In the genomic region with DNA sequence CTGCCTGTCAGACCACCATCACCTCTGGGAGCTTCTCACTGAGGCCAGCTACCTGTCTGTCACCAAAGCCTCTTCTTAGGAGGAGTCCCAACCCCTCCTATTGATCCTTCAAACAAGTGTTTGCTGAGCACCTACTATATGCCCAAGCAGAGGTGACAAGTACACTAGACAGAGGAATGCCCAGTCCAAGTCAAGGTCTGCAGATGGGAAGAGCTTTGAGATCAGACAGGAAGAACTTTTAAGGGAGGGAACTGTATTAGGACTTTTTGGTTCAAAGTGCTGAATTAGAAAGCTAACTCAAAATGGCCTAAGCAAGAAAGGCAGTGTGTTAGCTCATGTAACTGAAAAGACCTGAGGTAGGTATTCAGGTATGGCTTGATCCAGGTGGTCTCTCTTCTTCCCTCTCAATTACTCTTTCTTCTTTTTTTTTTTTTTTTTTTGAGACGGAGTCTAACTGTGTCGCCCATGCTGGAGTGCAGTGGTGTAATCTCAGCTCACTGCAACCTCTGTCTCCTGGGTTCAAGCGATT, we compare ENCODE assay signal across 16 cellular contexts. TPM values are rescaled to one million over a fixed set of nuclear protein-coding genes. Genes with fewer than 3 reads are reported as not detected.
DNase-seq lines count a peak whose midpoint lies in the region; ATAC-seq and TF ChIP-seq lines count a peak whose summit lies in the region.
"Had no signal": no experiment of that assay in that cellular context is flagged by ENCODE, and none has a peak within 500 bp of the region (broad histone marks: within the 10 kb centered on the region; RNA-seq: fewer than 3 reads in every experiment).

No MANE protein-coding gene starts in this region.

- H3K27ac ChIP-seq in colonic mucosa (peak overlapping the region; percentile 81), neural progenitor cell (no peak overlapping the region), transverse colon (peak overlapping the region; percentile 84 to 91 (median 87))
- H3K27ac ChIP-seq: GM23248 had no signal

- peaks cover 1% of the 10 kb centered on the region; the same call in 1 of the 2 replicates for H3K27me3 Mint-ChIP-seq in HFFc6 (ENCODE audit: insufficient read depth)
- H3K27me3 Mint-ChIP-seq in neural progenitor cell (ENCODE audit: insufficient read depth, low read depth) = peaks cover 12% of the 10 kb centered on the region
- peaks cover 10% of the 10 kb centered on the region for H3K27me3 Mint-ChIP-seq in activated naive CD8-positive, alpha-beta T cell treated with anti-CD3 and anti-CD28 coated beads, Interleukin-2, amount 50 U/mL, for 24 hours

- WGBS in transverse colon (ENCODE audit: low coverage in 1 of 2), 2 donors = 98 to 100% methylated on average over 1 to 3 of the region's 3 CpGs

- intact Hi-C loops in colonic mucosa (cut with DNase I) (no loop called here), transverse colon (cut with DNase I; ENCODE audit: low total_unique reads) (no loop called here), left cardiac atrium (cut with DNase I) (loop anchor here in 1 of 2 donors (10.0 kb wide), 1 partner anchor 468 kb away; no protein-coding TSS in a partner anchor)

- no peaks in the 10 kb centered on the region for H3K9me3 Mint-ChIP-seq in HFFc6
- H3K9me3 Mint-ChIP-seq in neural progenitor cell = no peaks in the 10 kb centered on the region
- no peaks in the 10 kb centered on the region for H3K9me3 Mint-ChIP-seq in activated naive CD8-positive, alpha-beta T cell treated with anti-CD3 and anti-CD28 coated beads, Interleukin-2, amount 50 U/mL, for 24 hours
- H3K9me3 Mint-ChIP-seq: CD4-positive, alpha-beta T cell; IgD-negative memory B cell had no signal

- H3K79me2 ChIP-seq in neural progenitor cell (ENCODE audit: low read depth) = peaks cover 13% of the 10 kb centered on the region

- TF ChIP-seq CTCF in HFFc6 (IDR thresholded peaks at IDR 0.05) (no peak), colonic mucosa (IDR thresholded peaks at IDR 0.05) (no peak), neural progenitor cell (IDR thresholded peaks at IDR 0.05) (no peak), transverse colon (IDR thresholded peaks at IDR 0.05) (no peak)

- H4K20me1 ChIP-seq in neural progenitor cell (ENCODE audit: low read depth) = no peaks in the 10 kb centered on the region

- H3K27ac Mint-ChIP-seq in HFFc6 = peak overlapping the region; percentile 21; the same call in 1 of the 2 replicates
- H3K27ac Mint-ChIP-seq in neural progenitor cell = peak overlapping the region; percentile 13
- no peak overlapping the region for H3K27ac Mint-ChIP-seq in activated naive CD8-positive, alpha-beta T cell treated with anti-CD3 and anti-CD28 coated beads, Interleukin-2, amount 50 U/mL, for 24 hours
- H3K27ac Mint-ChIP-seq: B cell; CD4-positive, alpha-beta T cell had no signal

- H3K4me3 Mint-ChIP-seq in HFFc6 = no peak overlapping the region
- H3K4me3 Mint-ChIP-seq in neural progenitor cell = no peak overlapping the region
- no peak overlapping the region for H3K4me3 Mint-ChIP-seq in activated naive CD8-positive, alpha-beta T cell treated with anti-CD3 and anti-CD28 coated beads, Interleukin-2, amount 50 U/mL, for 24 hours
- H3K4me3 Mint-ChIP-seq: B cell; CD4-positive, alpha-beta T cell; IgD-negative memory B cell had no signal

- DNase-seq in HFFc6 (no peak), colonic mucosa (no peak), neural progenitor cell (ENCODE audit: low spot score) (no peak), transverse colon (no peak), G401 (ENCODE audit: low spot score) (no peak), left cardiac atrium (no peak)
- no peak for DNase-seq in activated naive CD8-positive, alpha-beta T cell treated with anti-CD3 and anti-CD28 coated beads, Interleukin-2, amount 50 U/mL, for 24 hours
- DNase-seq: ACHN; C1 segment of cervical spinal cord; Calu3; CD4-positive, alpha-beta T cell; DMS79; GM23248; H7 had no signal

- no peaks in the 10 kb centered on the region for H3K36me3 ChIP-seq in colonic mucosa
- H3K36me3 ChIP-seq in neural progenitor cell = no peaks in the 10 kb centered on the region
- no peaks in the 10 kb centered on the region for H3K36me3 ChIP-seq in transverse colon

- H3K27me3 ChIP-seq in colonic mucosa (no peaks in the 10 kb centered on the region), neural progenitor cell (peaks cover 5% of the 10 kb centered on the region), transverse colon (no peaks in the 10 kb centered on the region)

- H3F3A ChIP-seq in neural progenitor cell (ENCODE audit: low read depth) = peaks cover 11% of the 10 kb centered on the region

- no peak overlapping the region for H2AFZ ChIP-seq in neural progenitor cell (replicated peaks)
- H2AFZ ChIP-seq: GM23248 had no signal

- H3K4me1 ChIP-seq in colonic mucosa (peaks cover 7% of the 10 kb centered on the region), neural progenitor cell (peaks cover 8% of the 10 kb centered on the region), transverse colon (peaks cover 2 to 44% (median 28%) of the 10 kb centered on the region in 4 donors)

- TF ChIP-seq POLR2A in transverse colon (IDR thresholded peaks at IDR 0.05) = no peak

- in situ Hi-C loops in transverse colon (cut with MboI; ENCODE audit: low pct_ligation_motif_present in 1 of 4, low pct_unique_long_range_greater_than_20kb in 1 of 4, low sequenced_read_pairs in 3 of 4) (no loop called here), G401 (cut with HindIII; ENCODE audit: low sequenced_read_pairs) (no loop called here)

- H3K9ac ChIP-seq in colonic mucosa (ENCODE audit: low read depth in 2 of 2, low read length in 2 of 2) (peak overlapping the region in 1 of 2 donors; percentile 35), neural progenitor cell (no peak overlapping the region)
- H3K9ac ChIP-seq: GM23248 had no signal

- H3K4me2 ChIP-seq in neural progenitor cell = no peak overlapping the region

- no peaks in the 10 kb centered on the region for H3K36me3 Mint-ChIP-seq in HFFc6 (ENCODE audit: low read depth)
- H3K36me3 Mint-ChIP-seq in neural progenitor cell = no peaks in the 10 kb centered on the region
- H3K36me3 Mint-ChIP-seq in activated naive CD8-positive, alpha-beta T cell treated with anti-CD3 and anti-CD28 coated beads, Interleukin-2, amount 50 U/mL, for 24 hours (ENCODE audit: low read depth) = peaks cover 4% of the 10 kb centered on the region
- H3K36me3 Mint-ChIP-seq: IgD-negative memory B cell had no signal

- H3K4me3 ChIP-seq in colonic mucosa (no peak overlapping the region), neural progenitor cell (no peak overlapping the region), transverse colon (no peak overlapping the region)
- H3K4me3 ChIP-seq: GM23248 had no signal

- no peak for TF ChIP-seq EP300 in transverse colon (IDR thresholded peaks at IDR 0.05; ENCODE audit: low read depth)

- no peaks in the 10 kb centered on the region for H3K9me3 ChIP-seq in colonic mucosa
- no peaks in the 10 kb centered on the region for H3K9me3 ChIP-seq in neural progenitor cell (ENCODE audit: low read depth)
- H3K9me3 ChIP-seq in transverse colon = no peaks in the 10 kb centered on the region

- peaks cover 47% of the 10 kb centered on the region for H3K4me1 Mint-ChIP-seq in HFFc6 (ENCODE audit: low read depth)
- H3K4me1 Mint-ChIP-seq in neural progenitor cell = peaks cover 12% of the 10 kb centered on the region
- H3K4me1 Mint-ChIP-seq in activated naive CD8-positive, alpha-beta T cell treated with anti-CD3 and anti-CD28 coated beads, Interleukin-2, amount 50 U/mL, for 24 hours = peaks cover 15% of the 10 kb centered on the region

- ATAC-seq in activated naive CD8-positive, alpha-beta T cell treated with anti-CD3 and anti-CD28 coated beads, Interleukin-2, amount 50 U/mL, for 24 hours = no peak
- ATAC-seq in left cardiac atrium = no peak

RNA-seq across cellular contexts. Expression of a gene that starts 3.6 kb away (rescaled TPM):
- total RNA-seq in HFFc6 (2021; fragmentation: NEBNext Ultra II Directional; extraction: Animal tissue kit (Norgen Biotek cat#: 25700)) = 10 to 100 TPM; 25.0 to 34.0 (median 31.9) TPM
- total RNA-seq in colonic mucosa (10 to 100 TPM; 12.2 to 25.9 TPM), neural progenitor cell (ENCODE audit: low replicate concordance) (13.9 and 22.1 TPM in 2 replicates), transverse colon (10 to 100 TPM in 1 of 4 donors, 1 to 10 TPM in 3; 8.6 to 11.9 (median 9.7) TPM), left cardiac atrium (10 to 100 TPM in 1 of 2 donors, 1 to 10 TPM in 1; 4.2 to 13.5 TPM)
- total RNA-seq in G401 (2014; rRNA removed; shearing (Covaris generic)) = 14.3 and 29.5 TPM in 2 replicates
